Comparison of ENCODE assay signal across 8 cellular contexts in genomic region chr20:50788045-50788867, GRCh38. TPM values are rescaled to one million over a fixed set of nuclear protein-coding genes. Genes with fewer than 3 reads are reported as not detected.
DNase-seq lines count a peak whose midpoint lies in the region; FAIRE-seq and TF ChIP-seq lines count a peak whose summit lies in the region.

No MANE protein-coding gene starts in this region.

- peak; percentile 96 for FAIRE-seq in G401.6 (lab: Jason Lieb, UNC)

- H3K9me3 ChIP-seq in endodermal cell (ENCODE audit: control insufficient read depth, low read length), result no peaks in the 10 kb centered on the region

- H3K4me1 Mint-ChIP-seq in endodermal cell, result peaks cover 9% of the 10 kb centered on the region
- peaks cover 6% of the 10 kb centered on the region for H3K4me1 Mint-ChIP-seq in T-helper 2 cell treated with Interferon-gamma antibody and Interleukin-4, amounts not matched to agents 5 μg/mL and 100 μg/mL, for 36 hours (ENCODE audit: low read depth)

- no peak overlapping the region for H3K9ac ChIP-seq in endodermal cell (ENCODE audit: extremely low read depth, low read length, poor library complexity, severe bottlenecking)

- H3K4me3 ChIP-seq in endodermal cell (ENCODE audit: low read length), result no peak overlapping the region

- H3K9me3 Mint-ChIP-seq in endodermal cell, result peaks cover 2% of the 10 kb centered on the region
- no peaks in the 10 kb centered on the region for H3K9me3 Mint-ChIP-seq in T-helper 2 cell treated with Interferon-gamma antibody and Interleukin-4, amounts not matched to agents 5 μg/mL and 100 μg/mL, for 36 hours

- H3K4me3 Mint-ChIP-seq in endodermal cell, result no peak overlapping the region
- H3K4me3 Mint-ChIP-seq in T-helper 2 cell treated with Interferon-gamma antibody and Interleukin-4, amounts not matched to agents 5 μg/mL and 100 μg/mL, for 36 hours, result no peak overlapping the region

- no peaks in the 10 kb centered on the region for H3K4me1 ChIP-seq in endodermal cell (ENCODE audit: control insufficient read depth, insufficient read depth, low read length)

- TF ChIP-seq CTCF in endodermal cell (conservative IDR thresholded peaks at IDR 0.05), result peak; percentile 60

- DNase-seq in NCI-H460 (ENCODE audit: extremely low read depth, low read depth) (peak; percentile 40), endodermal cell (peak; percentile 56), renal cortical epithelial cell (ENCODE audit: low read depth) (peak; percentile 74), DMS153 treated with DMSO at 0.1 percent for 48 hours (lab: John Stamatoyannopoulos, UW; ENCODE audit: unreplicated experiment) (no peak), NCI-H345 (lab: John Stamatoyannopoulos, UW) (no peak), germinal center (ENCODE audit: low spot score) (no peak)
- no peak for DNase-seq in T-helper 2 cell treated with Interferon-gamma antibody and Interleukin-4, amounts not matched to agents 5 μg/mL and 100 μg/mL, for 36 hours (ENCODE audit: low spot score)

- H3K27me3 Mint-ChIP-seq in endodermal cell (ENCODE audit: insufficient read depth), result no peaks in the 10 kb centered on the region
- H3K27me3 Mint-ChIP-seq in T-helper 2 cell treated with Interferon-gamma antibody and Interleukin-4, amounts not matched to agents 5 μg/mL and 100 μg/mL, for 36 hours (ENCODE audit: low read depth), result no peaks in the 10 kb centered on the region

- H3K27ac ChIP-seq in endodermal cell (ENCODE audit: low read depth, low read length), result no peak overlapping the region

- no peaks in the 10 kb centered on the region for H3K27me3 ChIP-seq in endodermal cell (ENCODE audit: control insufficient read depth, insufficient read depth, low read length, poor library complexity, severe bottlenecking)

- peak overlapping the region; percentile 78 for H3K27ac Mint-ChIP-seq in endodermal cell
- no peak overlapping the region for H3K27ac Mint-ChIP-seq in T-helper 2 cell treated with Interferon-gamma antibody and Interleukin-4, amounts not matched to agents 5 μg/mL and 100 μg/mL, for 36 hours

- 85 to 91% methylated on average over 11 to 17 of the region's 17 CpGs for WGBS in endodermal cell (ENCODE audit: insufficient coverage in 1 of 2, insufficient read length in 1 of 2), 2 experiments

- H3K36me3 Mint-ChIP-seq in endodermal cell (ENCODE audit: low read depth), result no peaks in the 10 kb centered on the region
- H3K36me3 Mint-ChIP-seq in T-helper 2 cell treated with Interferon-gamma antibody and Interleukin-4, amounts not matched to agents 5 μg/mL and 100 μg/mL, for 36 hours (ENCODE audit: low read depth), result no peaks in the 10 kb centered on the region

- H3K36me3 ChIP-seq in endodermal cell (ENCODE audit: control insufficient read depth, insufficient read depth, low read length), result no peaks in the 10 kb centered on the region

RNA-seq across cellular contexts. Expression of gene BCAS4, which starts 6.6 kb away (rescaled TPM):
- 9.5 and 12.4 TPM in 2 replicates for total RNA-seq in NCI-H460 (2014; rRNA removed; shearing (Covaris generic))
- 7.0 and 12.5 TPM in 2 replicates for polyA plus RNA-seq in NCI-H460 (2014; cell fraction: nucleus; rRNA removed)
- total RNA-seq in endodermal cell, result 10 to 100 TPM in 1 of 2 donors, 1 to 10 TPM in 1; 9.5 to 25.2 TPM
- polyA plus RNA-seq in endodermal cell (2013, experiment 1 of 2), result 10.0 TPM
- polyA plus RNA-seq in endodermal cell (2013, experiment 2 of 2), result 10.5 TPM
- 5.7 and 7.1 TPM in 2 replicates for total RNA-seq in renal cortical epithelial cell

RNA-seq across cellular contexts. Expression of gene PARD6B, which starts 56.9 kb away (rescaled TPM):
- total RNA-seq in NCI-H460 (2014; rRNA removed; shearing (Covaris generic)), result 6.1 and 6.8 TPM in 2 replicates
- polyA plus RNA-seq in NCI-H460 (2014; cell fraction: nucleus; rRNA removed), result 0.88 and 2.0 TPM in 2 replicates
- 10 to 100 TPM; 29.0 to 36.7 TPM for total RNA-seq in endodermal cell
- 5.8 TPM for polyA plus RNA-seq in endodermal cell (2013, experiment 1 of 2)
- polyA plus RNA-seq in endodermal cell (2013, experiment 2 of 2), result 7.0 TPM
- 31.3 and 57.4 TPM in 2 replicates for total RNA-seq in renal cortical epithelial cell

Comparison
In these comparisons a context has a peak if more than half of its experiments do, and no peak if none do; other contexts are left out.
1. DNase-seq: peak in NCI-H460 (single experiment), endodermal cell (single experiment) and renal cortical epithelial cell (single experiment); none in DMS153 treated with DMSO at 0.1 percent for 48 hours (single experiment), NCI-H345 (single experiment), T-helper 2 cell treated with Interferon-gamma antibody and Interleukin-4, amounts not matched to agents 5 μg/mL and 100 μg/mL, for 36 hours (single experiment) and germinal center (single experiment).